32 cellular contexts compared by ENCODE assay signal in genomic region chr16:86602521-86602920, GRCh38. TPM values are rescaled to one million over a fixed set of nuclear protein-coding genes. Genes with fewer than 3 reads are reported as not detected.
"Had no signal": no experiment of that assay in that cellular context is flagged by ENCODE, and none has a peak within 500 bp of the region (broad histone marks: within the 10 kb centered on the region; RNA-seq: fewer than 3 reads in every experiment).

No MANE protein-coding gene starts in this region.

- H3K27ac ChIP-seq: adrenal gland, cardiac muscle cell, Peyer's patch, VCaP had no signal

- H3K9me3 ChIP-seq: adrenal gland, Peyer's patch had no signal

- H3K4me1 ChIP-seq: adrenal gland, Peyer's patch had no signal

- H3K27me3 ChIP-seq: cardiac muscle cell, Peyer's patch had no signal

- H3K9me3 Mint-ChIP-seq: activated B cell treated with CpG ODN at 0.5 μM for 24 hours; activated naive CD4-positive, alpha-beta T cell treated with anti-CD3 and anti-CD28 coated beads for 36 hours; activated naive CD4-positive, alpha-beta T cell treated with anti-CD3 and anti-CD28 coated beads, Interleukin-2, amount 50 U/mL, for 72 hours; activated T-cell treated with anti-CD3 and anti-CD28 coated beads, Interleukin-2, amount 50 U/mL, for 4 hours; central memory CD8-positive, alpha-beta T cell; T-helper 1 cell treated with Interleukin-12 subunit alpha and Interleukin-12 subunit beta and Interleukin-4 antibody, amounts not matched to agents 30 μg/mL and 1 μg/mL, for 36 hours; T-helper 2 cell treated with Interferon-gamma antibody and Interleukin-4, amounts not matched to agents 5 μg/mL and 100 μg/mL, for 36 hours had no signal

- H3K36me3 ChIP-seq: adrenal gland, cardiac muscle cell, Peyer's patch had no signal

- H3K4me3 Mint-ChIP-seq: activated B cell treated with CpG ODN at 0.5 μM for 24 hours; activated CD4-positive, alpha-beta memory T cell treated with anti-CD3 and anti-CD28 coated beads for 36 hours; activated naive CD4-positive, alpha-beta T cell treated with anti-CD3 and anti-CD28 coated beads for 36 hours; activated T-cell treated with anti-CD3 and anti-CD28 coated beads, Interleukin-2, amount 50 U/mL, for 4 hours; activated T-helper 1 cell treated with anti-CD3 and anti-CD28 coated beads, Interleukin-12 subunit alpha, Interleukin-12 subunit beta, Interleukin-2, Interleukin-4 antibody, amounts not matched to agents 30 ng/mL and 10 ng/mL and 1 ng/mL, durations not matched to agents 14 hours and 24 hours and 36 hours; central memory CD8-positive, alpha-beta T cell; T-helper 1 cell treated with Interleukin-12 subunit alpha and Interleukin-12 subunit beta and Interleukin-4 antibody, amounts not matched to agents 30 μg/mL and 1 μg/mL, for 36 hours; T-helper 2 cell treated with Interferon-gamma antibody and Interleukin-4, amounts not matched to agents 5 μg/mL and 100 μg/mL, for 36 hours had no signal

- H3K27ac Mint-ChIP-seq: activated B cell treated with CpG ODN at 0.5 μM for 24 hours; activated CD4-positive, alpha-beta memory T cell treated with anti-CD3 and anti-CD28 coated beads for 36 hours; activated naive CD4-positive, alpha-beta T cell treated with anti-CD3 and anti-CD28 coated beads for 36 hours; activated naive CD4-positive, alpha-beta T cell treated with anti-CD3 and anti-CD28 coated beads, Interleukin-2, amount 50 U/mL, for 72 hours; activated T-helper 1 cell treated with anti-CD3 and anti-CD28 coated beads, Interleukin-12 subunit alpha, Interleukin-12 subunit beta, Interleukin-2, Interleukin-4 antibody, amounts not matched to agents 30 ng/mL and 10 ng/mL and 1 ng/mL, durations not matched to agents 14 hours and 24 hours and 36 hours; T-helper 1 cell treated with Interleukin-12 subunit alpha and Interleukin-12 subunit beta and Interleukin-4 antibody, amounts not matched to agents 30 μg/mL and 1 μg/mL, for 36 hours; T-helper 2 cell treated with Interferon-gamma antibody and Interleukin-4, amounts not matched to agents 5 μg/mL and 100 μg/mL, for 36 hours had no signal

- ATAC-seq: activated naive CD4-positive, alpha-beta T cell treated with anti-CD3 and anti-CD28 coated beads, Interleukin-2, amount 50 U/mL, for 72 hours; activated T-cell treated with anti-CD3 and anti-CD28 coated beads, Interleukin-2, amount 50 U/mL, for 4 hours; K562; PC-3 had no signal

- DNase-seq: activated B cell treated with CpG ODN at 0.5 μM for 24 hours; activated CD4-positive, alpha-beta memory T cell treated with anti-CD3 and anti-CD28 coated beads for 36 hours; activated CD4-positive, alpha-beta T cell treated with anti-CD3 and anti-CD28 coated beads for 4 hours; activated CD4-positive, alpha-beta T cell treated with anti-CD3 and anti-CD28 coated beads, Interleukin-2, amount 50 U/mL, for 1 hour; activated CD4-positive, CD25-positive, alpha-beta regulatory T cell treated with anti-CD3 and anti-CD28 coated beads, Interleukin-2, amount 50 U/mL, for 72 hours; activated CD8-positive, alpha-beta memory T cell treated with anti-CD3 and anti-CD28 coated beads, Interleukin-2, amount 50 U/mL, for 4 hours; activated gamma-delta T cell treated with Interleukin-2 at 50 U/mL for 16 hours; activated naive CD4-positive, alpha-beta T cell treated with anti-CD3 and anti-CD28 coated beads for 36 hours; activated T-cell treated with anti-CD3 and anti-CD28 coated beads for 4 hours; activated T-cell treated with anti-CD3 and anti-CD28 coated beads, Interleukin-2, amount 50 U/mL, for 4 hours; NCI-H1105; NCI-H1417 treated with DMSO at 0.1 percent for 48 hours; NCI-H187 treated with DMSO at 0.1 percent for 48 hours; NCI-H2081; NCI-H510A; NCI-H526; NCI-H748 treated with DMSO at 0.1 percent for 48 hours; NK-92 treated with Interleukin-12 subunit alpha and Interleukin-12 subunit beta, amount 100 ng/mL, for 24 hours; PC-3; Peyer's patch; RPMI8226; SIG-M5 had no signal

- H3K4me3 ChIP-seq: adrenal gland, cardiac muscle cell, K562, Peyer's patch had no signal

- H3K36me3 Mint-ChIP-seq: activated CD4-positive, alpha-beta memory T cell treated with anti-CD3 and anti-CD28 coated beads for 36 hours had no signal

RNA-seq across cellular contexts. Expression of gene FOXL1, which starts 24.2 kb away (rescaled TPM):
- total RNA-seq: activated B cell treated with CpG ODN at 0.5 μM for 24 hours; activated CD4-positive, alpha-beta memory T cell treated with anti-CD3 and anti-CD28 coated beads for 36 hours; activated naive CD4-positive, alpha-beta T cell treated with anti-CD3 and anti-CD28 coated beads for 36 hours; activated naive CD4-positive, alpha-beta T cell treated with anti-CD3 and anti-CD28 coated beads, Interleukin-2, amount 50 U/mL, for 72 hours; activated T-cell treated with anti-CD3 and anti-CD28 coated beads, Interleukin-2, amount 50 U/mL, for 4 hours; activated T-helper 1 cell treated with anti-CD3 and anti-CD28 coated beads, Interleukin-12 subunit alpha, Interleukin-12 subunit beta, Interleukin-2, Interleukin-4 antibody, amounts not matched to agents 30 ng/mL and 10 ng/mL and 1 ng/mL, durations not matched to agents 14 hours and 24 hours and 36 hours; K562; SK-MEL-5 had no signal
- polyA plus RNA-seq: K562 had no signal

RNA-seq across cellular contexts. Expression of gene FOXC2, which starts 35.9 kb away (rescaled TPM):
- total RNA-seq: activated B cell treated with CpG ODN at 0.5 μM for 24 hours; activated CD4-positive, alpha-beta memory T cell treated with anti-CD3 and anti-CD28 coated beads for 36 hours; activated naive CD4-positive, alpha-beta T cell treated with anti-CD3 and anti-CD28 coated beads for 36 hours; activated naive CD4-positive, alpha-beta T cell treated with anti-CD3 and anti-CD28 coated beads, Interleukin-2, amount 50 U/mL, for 72 hours; activated T-cell treated with anti-CD3 and anti-CD28 coated beads, Interleukin-2, amount 50 U/mL, for 4 hours; activated T-helper 1 cell treated with anti-CD3 and anti-CD28 coated beads, Interleukin-12 subunit alpha, Interleukin-12 subunit beta, Interleukin-2, Interleukin-4 antibody, amounts not matched to agents 30 ng/mL and 10 ng/mL and 1 ng/mL, durations not matched to agents 14 hours and 24 hours and 36 hours; PC-3; SK-MEL-5 had no signal
